In genomic region chr4:10087152-10087791, GRCh38 we compare ENCODE assay signal across 15 cellular contexts. TPM values are rescaled to one million over a fixed set of nuclear protein-coding genes. Genes with fewer than 3 reads are reported as not detected.
DNase-seq lines count a peak whose midpoint lies in the region; ATAC-seq and TF ChIP-seq lines count a peak whose summit lies in the region.
"Had no signal": no experiment of that assay in that cellular context is flagged by ENCODE, and none has a peak within 500 bp of the region (broad histone marks: within the 10 kb centered on the region; RNA-seq: fewer than 3 reads in every experiment).

No MANE protein-coding gene starts in this region.

- H3K4me3 Mint-ChIP-seq in naive thymus-derived CD8-positive, alpha-beta T cell = no peak overlapping the region
- H3K4me3 Mint-ChIP-seq in WTC11 = no peak overlapping the region

- intact Hi-C loops in Right ventricle myocardium superior (cut with DNase I) (no loop called here), heart right ventricle (cut with DNase I) (no loop called here), esophagus muscularis mucosa (cut with DNase I) (no loop called here)

- no peak overlapping the region for H3K27ac ChIP-seq in heart right ventricle
- H3K27ac ChIP-seq in esophagus muscularis mucosa (replicated peaks in 1 of 4) = peak overlapping the region; percentile 5 to 67 (median 49)
- H3K27ac ChIP-seq: body of pancreas, hepatocyte, vagina had no signal

- no peaks in the 10 kb centered on the region for H3K27me3 ChIP-seq in heart right ventricle
- H3K27me3 ChIP-seq in esophagus muscularis mucosa = no peaks in the 10 kb centered on the region
- H3K27me3 ChIP-seq: body of pancreas, hepatocyte, vagina had no signal

- peaks cover 0 to 98% (median 13%) of the 10 kb centered on the region in 3 donors for H3K36me3 Mint-ChIP-seq in naive thymus-derived CD8-positive, alpha-beta T cell
- H3K36me3 Mint-ChIP-seq in WTC11 = peaks cover 84% of the 10 kb centered on the region

- H3K4me1 ChIP-seq in heart right ventricle (peaks cover 23 to 85% (median 64%) of the 10 kb centered on the region in 9 donors), esophagus muscularis mucosa (peaks cover 63 to 66% (median 65%) of the 10 kb centered on the region in 4 donors)

- TF ChIP-seq POLR2A in esophagus muscularis mucosa (IDR thresholded peaks at IDR 0.05; ENCODE audit: low read depth) = no peak

- ATAC-seq in Right ventricle myocardium superior (ENCODE audit: poor library complexity) = no peak
- no peak for ATAC-seq in heart right ventricle
- ATAC-seq in naive thymus-derived CD8-positive, alpha-beta T cell = no peak
- no peak for ATAC-seq in WTC11
- ATAC-seq: body of pancreas had no signal

- H3K9me3 Mint-ChIP-seq in naive thymus-derived CD8-positive, alpha-beta T cell = no peaks in the 10 kb centered on the region
- H3K9me3 Mint-ChIP-seq in WTC11 = no peaks in the 10 kb centered on the region

- TF ChIP-seq EP300 in esophagus muscularis mucosa (IDR thresholded peaks at IDR 0.05) = no peak

- DNase-seq in Right ventricle myocardium superior (peak; percentile 31), heart right ventricle (no peak), esophagus muscularis mucosa (ENCODE audit: extremely low spot score) (no peak), dermis blood vessel endothelial cell (no peak), WTC11 (ENCODE audit: low spot score) (no peak), DMS 273 treated with DMSO at 0.1 percent for 48 hours (lab: John Stamatoyannopoulos, UW) (no peak)
- DNase-seq in naive thymus-derived CD8-positive, alpha-beta T cell = peak in 1 of 10 donors; percentile 55
- DNase-seq in stimulated activated CD4-positive, alpha-beta T cell treated with anti-CD3 and anti-CD28 coated beads, Interleukin-4, amount 100 ng/mL, for 1 hour = no peak
- DNase-seq: activated effector memory CD4-positive, alpha-beta T cell treated with anti-CD3 and anti-CD28 coated beads, Interleukin-2, amount 50 U/mL, for 16 hours; body of pancreas; Calu3; GDM1; NCI-H1417 treated with DMSO at 0.1 percent for 48 hours had no signal

- WGBS in heart right ventricle, 2 donors = 94% methylated on average over 12 of the region's 12 CpGs
- 82% methylated on average over 10 of the region's 12 CpGs for WGBS in esophagus muscularis mucosa

- no peak overlapping the region for H3K4me3 ChIP-seq in heart right ventricle
- H3K4me3 ChIP-seq in esophagus muscularis mucosa = no peak overlapping the region
- H3K4me3 ChIP-seq: body of pancreas, hepatocyte, vagina had no signal

- TF ChIP-seq CTCF in heart right ventricle (IDR thresholded peaks at IDR 0.05) (no peak), esophagus muscularis mucosa (IDR thresholded peaks at IDR 0.05) (no peak), WTC11 (IDR thresholded peaks at IDR 0.05) (no peak)

- H3K27ac Mint-ChIP-seq in naive thymus-derived CD8-positive, alpha-beta T cell = peak overlapping the region in 6 of 10 donors; percentile 5 to 85 (median 62)
- H3K27ac Mint-ChIP-seq in WTC11 = no peak overlapping the region

- peaks cover 7 to 36% (median 22%) of the 10 kb centered on the region in 4 donors for H3K4me1 Mint-ChIP-seq in naive thymus-derived CD8-positive, alpha-beta T cell
- peaks cover 5% of the 10 kb centered on the region for H3K4me1 Mint-ChIP-seq in WTC11

- H3K36me3 ChIP-seq in heart right ventricle (peaks cover 16 to 100% (median 70%) of the 10 kb centered on the region in 9 donors), esophagus muscularis mucosa (peaks cover 86 to 100% (median 100%) of the 10 kb centered on the region in 4 donors)

- CTCF ChIA-PET in WTC11 (lab: Charles Lee) = no interaction called here

- POLR2A ChIA-PET in naive thymus-derived CD8-positive, alpha-beta T cell (lab: Charles Lee) = interaction anchor here (1.0 kb wide), 1 partner anchor 16 kb away, joined by 3 read pairs; no protein-coding TSS in a partner anchor
- POLR2A ChIA-PET in WTC11 (lab: Charles Lee) = no interaction called here

- no peaks in the 10 kb centered on the region for H3K27me3 Mint-ChIP-seq in naive thymus-derived CD8-positive, alpha-beta T cell
- H3K27me3 Mint-ChIP-seq in WTC11 (ENCODE audit: low read depth) = no peaks in the 10 kb centered on the region

- H3K9me3 ChIP-seq in heart right ventricle (no peaks in the 10 kb centered on the region), esophagus muscularis mucosa (no peaks in the 10 kb centered on the region)
- H3K9me3 ChIP-seq: body of pancreas, vagina had no signal

TF ChIP-seq in WTC11, 78 proteins besides CTCF, POLR2A, EP300 and RAD21 (continues in another document):
- no peak for TF ChIP-seq RELA (CRISPR knock-in tag; IDR thresholded peaks at IDR 0.05; ENCODE audit: borderline replicate concordance)
- no peak for TF ChIP-seq ZNF263 (CRISPR knock-in tag; IDR thresholded peaks at IDR 0.05; ENCODE audit: low read depth)
- TF ChIP-seq E2F4 (CRISPR knock-in tag; IDR thresholded peaks at IDR 0.05; ENCODE audit: borderline replicate concordance, low read depth) = no peak
- TF ChIP-seq NR2C2 (CRISPR knock-in tag; IDR thresholded peaks at IDR 0.05) = no peak
- no peak for TF ChIP-seq TEAD1 (CRISPR knock-in tag; IDR thresholded peaks at IDR 0.05)
- TF ChIP-seq, protein P1, sequence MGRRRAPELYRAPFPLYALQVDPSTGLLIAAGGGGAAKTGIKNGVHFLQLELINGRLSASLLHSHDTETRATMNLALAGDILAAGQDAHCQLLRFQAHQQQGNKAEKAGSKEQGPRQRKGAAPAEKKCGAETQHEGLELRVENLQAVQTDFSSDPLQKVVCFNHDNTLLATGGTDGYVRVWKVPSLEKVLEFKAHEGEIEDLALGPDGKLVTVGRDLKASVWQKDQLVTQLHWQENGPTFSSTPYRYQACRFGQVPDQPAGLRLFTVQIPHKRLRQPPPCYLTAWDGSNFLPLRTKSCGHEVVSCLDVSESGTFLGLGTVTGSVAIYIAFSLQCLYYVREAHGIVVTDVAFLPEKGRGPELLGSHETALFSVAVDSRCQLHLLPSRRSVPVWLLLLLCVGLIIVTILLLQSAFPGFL (CRISPR knock-in tag; IDR thresholded peaks at IDR 0.05; ENCODE audit: borderline replicate concordance) = no peak
- TF ChIP-seq, protein P2, sequence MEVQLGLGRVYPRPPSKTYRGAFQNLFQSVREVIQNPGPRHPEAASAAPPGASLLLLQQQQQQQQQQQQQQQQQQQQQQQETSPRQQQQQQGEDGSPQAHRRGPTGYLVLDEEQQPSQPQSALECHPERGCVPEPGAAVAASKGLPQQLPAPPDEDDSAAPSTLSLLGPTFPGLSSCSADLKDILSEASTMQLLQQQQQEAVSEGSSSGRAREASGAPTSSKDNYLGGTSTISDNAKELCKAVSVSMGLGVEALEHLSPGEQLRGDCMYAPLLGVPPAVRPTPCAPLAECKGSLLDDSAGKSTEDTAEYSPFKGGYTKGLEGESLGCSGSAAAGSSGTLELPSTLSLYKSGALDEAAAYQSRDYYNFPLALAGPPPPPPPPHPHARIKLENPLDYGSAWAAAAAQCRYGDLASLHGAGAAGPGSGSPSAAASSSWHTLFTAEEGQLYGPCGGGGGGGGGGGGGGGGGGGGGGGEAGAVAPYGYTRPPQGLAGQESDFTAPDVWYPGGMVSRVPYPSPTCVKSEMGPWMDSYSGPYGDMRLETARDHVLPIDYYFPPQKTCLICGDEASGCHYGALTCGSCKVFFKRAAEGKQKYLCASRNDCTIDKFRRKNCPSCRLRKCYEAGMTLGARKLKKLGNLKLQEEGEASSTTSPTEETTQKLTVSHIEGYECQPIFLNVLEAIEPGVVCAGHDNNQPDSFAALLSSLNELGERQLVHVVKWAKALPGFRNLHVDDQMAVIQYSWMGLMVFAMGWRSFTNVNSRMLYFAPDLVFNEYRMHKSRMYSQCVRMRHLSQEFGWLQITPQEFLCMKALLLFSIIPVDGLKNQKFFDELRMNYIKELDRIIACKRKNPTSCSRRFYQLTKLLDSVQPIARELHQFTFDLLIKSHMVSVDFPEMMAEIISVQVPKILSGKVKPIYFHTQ (CRISPR knock-in tag; IDR thresholded peaks at IDR 0.05) = no peak
- no peak for TF ChIP-seq ZNF121 (CRISPR knock-in tag; IDR thresholded peaks at IDR 0.05)
- no peak for TF ChIP-seq ATF6 (CRISPR knock-in tag; IDR thresholded peaks at IDR 0.05)
- TF ChIP-seq ZNF416 (CRISPR knock-in tag; IDR thresholded peaks at IDR 0.05) = no peak

RNA-seq across cellular contexts. Expression of gene WDR1, which starts 29.3 kb away (rescaled TPM):
- total RNA-seq in Right ventricle myocardium superior (183 TPM), heart right ventricle (100 to 1,000 TPM; 155 to 302 (median 177) TPM), esophagus muscularis mucosa (100 to 1,000 TPM; 361 to 536 (median 485) TPM), dermis blood vessel endothelial cell (344 and 584 TPM in 2 replicates), WTC11 (2021) (288 to 306 TPM (median 288 TPM) in 3 replicates)
- 100 to 1,000 TPM in 1 of 2 donors, 10 to 100 TPM in 1; 51.9 to 266 TPM for polyA plus RNA-seq in heart right ventricle
- 100 to 1,000 TPM; 295 to 300 TPM for total RNA-seq in naive thymus-derived CD8-positive, alpha-beta T cell
- 100 to 1,000 TPM; 304 to 378 (median 322) TPM for polyA plus RNA-seq in naive thymus-derived CD8-positive, alpha-beta T cell

Comparison
In these comparisons a context has a peak if more than half of its experiments do, and no peak if none do; other contexts are left out.
1. H3K27ac ChIP-seq: peak in esophagus muscularis mucosa (4 of 4); none in heart right ventricle (0 of 10).